39 cellular contexts compared by ENCODE assay signal in genomic region chr16:60180609-60181008, GRCh38.
"Had no signal": no experiment of that assay in that cellular context is flagged by ENCODE, and none has a peak within 500 bp of the region (broad histone marks: within the 10 kb centered on the region; RNA-seq: fewer than 3 reads in every experiment).

No MANE protein-coding gene starts in this region.

- H3K4me1 Mint-ChIP-seq: activated CD4-positive, alpha-beta memory T cell treated with anti-CD3 and anti-CD28 coated beads, Interleukin-2, amount 10 ng/mL, durations not matched to agents 7 days and 5 days; activated CD4-positive, alpha-beta T cell treated with anti-CD3 and anti-CD28 coated beads for 36 hours; activated CD4-positive, alpha-beta T cell treated with anti-CD3 and anti-CD28 coated beads, Interleukin-2, amount 10 ng/mL, durations not matched to agents 7 days and 5 days; activated CD8-positive, alpha-beta memory T cell treated with anti-CD3 and anti-CD28 coated beads, Interleukin-2, amount 10 ng/mL, durations not matched to agents 7 days and 5 days; activated naive CD4-positive, alpha-beta T cell treated with anti-CD3 and anti-CD28 coated beads, Interleukin-2, amount 10 ng/mL, durations not matched to agents 7 days and 5 days; activated naive CD4-positive, alpha-beta T cell treated with anti-CD3 and anti-CD28 coated beads, Interleukin-2, amount 50 U/mL, for 24 hours; activated naive CD8-positive, alpha-beta T cell treated with anti-CD3 and anti-CD28 coated beads, Interleukin-2, amount 10 ng/mL, durations not matched to agents 7 days and 5 days; activated naive CD8-positive, alpha-beta T cell treated with anti-CD3 and anti-CD28 coated beads, Interleukin-2, amount 50 U/mL, for 24 hours; central memory CD8-positive, alpha-beta T cell had no signal

- H3K27me3 Mint-ChIP-seq: activated CD4-positive, alpha-beta memory T cell treated with anti-CD3 and anti-CD28 coated beads, Interleukin-2, amount 10 ng/mL, durations not matched to agents 7 days and 5 days; activated CD4-positive, alpha-beta T cell treated with anti-CD3 and anti-CD28 coated beads for 36 hours; activated CD4-positive, alpha-beta T cell treated with anti-CD3 and anti-CD28 coated beads, Interleukin-2, amount 10 ng/mL, durations not matched to agents 7 days and 5 days; activated CD8-positive, alpha-beta memory T cell treated with anti-CD3 and anti-CD28 coated beads, Interleukin-2, amount 10 ng/mL, durations not matched to agents 7 days and 5 days; activated naive CD4-positive, alpha-beta T cell treated with anti-CD3 and anti-CD28 coated beads, Interleukin-2, amount 10 ng/mL, durations not matched to agents 7 days and 5 days; activated naive CD4-positive, alpha-beta T cell treated with anti-CD3 and anti-CD28 coated beads, Interleukin-2, amount 50 U/mL, for 24 hours; activated naive CD8-positive, alpha-beta T cell; activated naive CD8-positive, alpha-beta T cell treated with anti-CD3 and anti-CD28 coated beads, Interleukin-2, amount 10 ng/mL, durations not matched to agents 7 days and 5 days; activated naive CD8-positive, alpha-beta T cell treated with anti-CD3 and anti-CD28 coated beads, Interleukin-2, amount 50 U/mL, for 24 hours; activated T-cell treated with anti-CD3 and anti-CD28 coated beads, Interleukin-2, amount 50 U/mL, for 24 hours; central memory CD8-positive, alpha-beta T cell had no signal

- DNase-seq: activated CD4-positive, alpha-beta memory T cell treated with anti-CD3 and anti-CD28 coated beads, Interleukin-2, amount 10 ng/mL, durations not matched to agents 7 days and 5 days; activated CD4-positive, alpha-beta T cell treated with anti-CD3 and anti-CD28 coated beads for 1 hour; activated CD4-positive, alpha-beta T cell treated with anti-CD3 and anti-CD28 coated beads for 36 hours; activated CD4-positive, alpha-beta T cell treated with anti-CD3 and anti-CD28 coated beads for 48 hours; activated CD4-positive, alpha-beta T cell treated with anti-CD3 and anti-CD28 coated beads, Interleukin-2, amount 10 ng/mL, durations not matched to agents 7 days and 5 days; activated CD4-positive, alpha-beta T cell treated with anti-CD3 and anti-CD28 coated beads, Interleukin-2, amount 50 U/mL, for 48 hours; activated CD4-positive, CD25-positive, alpha-beta regulatory T cell; activated CD8-positive, alpha-beta memory T cell treated with anti-CD3 and anti-CD28 coated beads for 24 hours; activated CD8-positive, alpha-beta memory T cell treated with anti-CD3 and anti-CD28 coated beads, Interleukin-2, amount 10 ng/mL, durations not matched to agents 7 days and 5 days; activated CD8-positive, alpha-beta memory T cell treated with anti-CD3 and anti-CD28 coated beads, Interleukin-2, amount 50 U/mL, for 48 hours; activated CD8-positive, alpha-beta T cell treated with anti-CD3 and anti-CD28 coated beads, Interleukin-2, amount 10 ng/mL, durations not matched to agents 7 days and 5 days; activated effector memory CD4-positive, alpha-beta T cell treated with Interleukin-2 at 50 U/mL for 16 hours; activated gamma-delta T cell; activated naive CD4-positive, alpha-beta T cell treated with anti-CD3 and anti-CD28 coated beads, Interleukin-2, amount 10 ng/mL, durations not matched to agents 7 days and 5 days; activated naive CD4-positive, alpha-beta T cell treated with Interleukin-2 at 50 U/mL for 16 hours; activated naive CD8-positive, alpha-beta T cell treated with anti-CD3 and anti-CD28 coated beads, Interleukin-2, amount 10 ng/mL, durations not matched to agents 7 days and 5 days; activated naive CD8-positive, alpha-beta T cell treated with anti-CD3 and anti-CD28 coated beads, Interleukin-2, amount 50 U/mL, for 24 hours; activated T-cell treated with anti-CD3 and anti-CD28 coated beads, Interleukin-2, amount 50 U/mL, for 24 hours; activated T-cell treated with anti-CD3 and anti-CD28 coated beads, Interleukin-2, amount 50 U/mL, for 48 hours; amygdala; anterior cingulate cortex; caudate nucleus; cerebellar nuclear complex; T-helper 1 cell; T-helper 2 cell; T-helper 9 cell had no signal

- H3K4me3 ChIP-seq: ascending aorta, cardiac muscle cell had no signal

- FAIRE-seq: bronchial epithelial cell, TTC549 had no signal

- ATAC-seq: activated CD4-positive, alpha-beta T cell treated with anti-CD3 and anti-CD28 coated beads for 36 hours; activated CD4-positive, CD25-positive, alpha-beta regulatory T cell treated with anti-CD3 and anti-CD28 coated beads, Interleukin-2, amount 50 U/mL, for 24 hours; activated CD8-positive, alpha-beta memory T cell treated with anti-CD3 and anti-CD28 coated beads, Interleukin-2, amount 10 ng/mL, durations not matched to agents 7 days and 5 days; activated CD8-positive, alpha-beta T cell treated with anti-CD3 and anti-CD28 coated beads, Interleukin-2, amount 10 ng/mL, durations not matched to agents 7 days and 5 days; activated naive CD8-positive, alpha-beta T cell treated with anti-CD3 and anti-CD28 coated beads, Interleukin-2, amount 50 U/mL, for 24 hours had no signal

- H3K4me3 Mint-ChIP-seq: activated CD4-positive, alpha-beta memory T cell treated with anti-CD3 and anti-CD28 coated beads, Interleukin-2, amount 10 ng/mL, durations not matched to agents 7 days and 5 days; activated CD4-positive, alpha-beta T cell treated with anti-CD3 and anti-CD28 coated beads for 36 hours; activated CD4-positive, alpha-beta T cell treated with anti-CD3 and anti-CD28 coated beads, Interleukin-2, amount 10 ng/mL, durations not matched to agents 7 days and 5 days; activated CD8-positive, alpha-beta memory T cell treated with anti-CD3 and anti-CD28 coated beads, Interleukin-2, amount 10 ng/mL, durations not matched to agents 7 days and 5 days; activated CD8-positive, alpha-beta T cell treated with anti-CD3 and anti-CD28 coated beads, Interleukin-2, amount 10 ng/mL, durations not matched to agents 7 days and 5 days; activated naive CD4-positive, alpha-beta T cell treated with anti-CD3 and anti-CD28 coated beads, Interleukin-2, amount 10 ng/mL, durations not matched to agents 7 days and 5 days; activated naive CD4-positive, alpha-beta T cell treated with anti-CD3 and anti-CD28 coated beads, Interleukin-2, amount 50 U/mL, for 24 hours; activated naive CD8-positive, alpha-beta T cell; activated naive CD8-positive, alpha-beta T cell treated with anti-CD3 and anti-CD28 coated beads, Interleukin-2, amount 10 ng/mL, durations not matched to agents 7 days and 5 days; activated naive CD8-positive, alpha-beta T cell treated with anti-CD3 and anti-CD28 coated beads, Interleukin-2, amount 50 U/mL, for 24 hours; activated T-cell treated with anti-CD3 and anti-CD28 coated beads, Interleukin-2, amount 50 U/mL, for 24 hours; brain; central memory CD8-positive, alpha-beta T cell; T-helper 1 cell treated with Interleukin-12 subunit alpha and Interleukin-12 subunit beta and Interleukin-4 antibody, amounts not matched to agents 30 μg/mL and 1 μg/mL, for 36 hours; T-helper 2 cell treated with Interferon-gamma antibody and Interleukin-4, amounts not matched to agents 5 μg/mL and 100 μg/mL, for 36 hours had no signal

- H3K9me3 Mint-ChIP-seq: activated CD4-positive, alpha-beta T cell treated with anti-CD3 and anti-CD28 coated beads, Interleukin-2, amount 10 ng/mL, durations not matched to agents 7 days and 5 days; activated naive CD4-positive, alpha-beta T cell treated with anti-CD3 and anti-CD28 coated beads, Interleukin-2, amount 10 ng/mL, durations not matched to agents 7 days and 5 days; activated naive CD8-positive, alpha-beta T cell treated with anti-CD3 and anti-CD28 coated beads, Interleukin-2, amount 10 ng/mL, durations not matched to agents 7 days and 5 days; brain had no signal

- H3K27ac ChIP-seq: ascending aorta, cardiac muscle cell, VCaP had no signal

- H3K9me3 ChIP-seq: ascending aorta had no signal

- H3K27me3 ChIP-seq: ascending aorta, cardiac muscle cell had no signal

- H3K27ac Mint-ChIP-seq: activated CD4-positive, alpha-beta memory T cell treated with anti-CD3 and anti-CD28 coated beads, Interleukin-2, amount 10 ng/mL, durations not matched to agents 7 days and 5 days; activated CD4-positive, alpha-beta T cell treated with anti-CD3 and anti-CD28 coated beads for 36 hours; activated CD4-positive, alpha-beta T cell treated with anti-CD3 and anti-CD28 coated beads, Interleukin-2, amount 10 ng/mL, durations not matched to agents 7 days and 5 days; activated CD8-positive, alpha-beta memory T cell treated with anti-CD3 and anti-CD28 coated beads, Interleukin-2, amount 10 ng/mL, durations not matched to agents 7 days and 5 days; activated CD8-positive, alpha-beta T cell treated with anti-CD3 and anti-CD28 coated beads, Interleukin-2, amount 10 ng/mL, durations not matched to agents 7 days and 5 days; activated naive CD4-positive, alpha-beta T cell treated with anti-CD3 and anti-CD28 coated beads, Interleukin-2, amount 10 ng/mL, durations not matched to agents 7 days and 5 days; activated naive CD4-positive, alpha-beta T cell treated with anti-CD3 and anti-CD28 coated beads, Interleukin-2, amount 50 U/mL, for 24 hours; activated naive CD8-positive, alpha-beta T cell; activated naive CD8-positive, alpha-beta T cell treated with anti-CD3 and anti-CD28 coated beads, Interleukin-2, amount 10 ng/mL, durations not matched to agents 7 days and 5 days; activated naive CD8-positive, alpha-beta T cell treated with anti-CD3 and anti-CD28 coated beads, Interleukin-2, amount 50 U/mL, for 24 hours; activated T-cell treated with anti-CD3 and anti-CD28 coated beads, Interleukin-2, amount 50 U/mL, for 24 hours; activated T-helper 2 cell treated with anti-CD3 and anti-CD28 coated beads, Interferon-gamma antibody, Interleukin-2, Interleukin-4, amounts not matched to agents 10 μg/mL and 5 μg/mL and 100 μg/mL, durations not matched to agents 14 hours and 24 hours and 36 hours; brain; T-helper 1 cell treated with Interleukin-12 subunit alpha and Interleukin-12 subunit beta and Interleukin-4 antibody, amounts not matched to agents 30 μg/mL and 1 μg/mL, for 36 hours; T-helper 2 cell treated with Interferon-gamma antibody and Interleukin-4, amounts not matched to agents 5 μg/mL and 100 μg/mL, for 36 hours had no signal

- H3K36me3 Mint-ChIP-seq: activated naive CD4-positive, alpha-beta T cell treated with anti-CD3 and anti-CD28 coated beads, Interleukin-2, amount 10 ng/mL, durations not matched to agents 7 days and 5 days; activated naive CD4-positive, alpha-beta T cell treated with anti-CD3 and anti-CD28 coated beads, Interleukin-2, amount 50 U/mL, for 24 hours; activated naive CD8-positive, alpha-beta T cell; activated naive CD8-positive, alpha-beta T cell treated with anti-CD3 and anti-CD28 coated beads, Interleukin-2, amount 10 ng/mL, durations not matched to agents 7 days and 5 days; brain had no signal

- H3K4me1 ChIP-seq: ascending aorta had no signal

- H3K36me3 ChIP-seq: ascending aorta, cardiac muscle cell had no signal
